Comparison of ENCODE assay signal across 14 cellular contexts in the genomic region with DNA sequence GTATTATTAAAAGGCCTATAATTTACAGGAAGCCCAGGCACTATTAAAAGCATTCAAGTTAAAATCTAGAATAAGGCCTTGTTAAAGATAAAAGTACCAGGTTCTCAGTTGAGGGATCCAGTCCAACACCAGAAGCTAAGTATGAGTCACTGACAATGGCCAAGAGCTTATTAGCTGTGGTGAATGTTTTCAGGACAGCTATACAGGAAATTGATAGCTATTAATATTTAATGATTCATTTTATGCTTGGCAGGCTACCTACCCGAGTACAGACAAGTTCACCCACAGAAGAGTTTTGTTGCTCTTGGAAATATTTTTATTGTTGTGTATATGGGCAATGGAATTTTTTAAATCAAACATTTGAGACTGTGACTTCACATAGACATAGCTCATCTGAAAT.
DNase-seq lines count a peak whose midpoint lies in the region; ATAC-seq and TF ChIP-seq lines count a peak whose summit lies in the region.
"Had no signal": no experiment of that assay in that cellular context is flagged by ENCODE, and none has a peak within 500 bp of the region (broad histone marks: within the 10 kb centered on the region; RNA-seq: fewer than 3 reads in every experiment).

No MANE protein-coding gene starts in this region.

- H3K27me3 ChIP-seq in testis = no peaks in the 10 kb centered on the region
- no peaks in the 10 kb centered on the region for H3K27me3 ChIP-seq in spleen (replicated peaks in 1 of 7)
- H3K27me3 ChIP-seq: BE2C had no signal

- intact Hi-C loops in testis (cut with DNase I; ENCODE audit: low total_unique reads) = no loop called here
- intact Hi-C loops in spleen (cut with DNase I; ENCODE audit: low total_unique reads) = no loop called here

- 63 to 68% methylated on average over 1 of the region's 1 CpG for WGBS in testis, 2 donors
- 39 to 83% (median 62%) methylated on average over 1 of the region's 1 CpG for WGBS in spleen, 5 donors

- H3K9me3 ChIP-seq in SK-N-MC (ENCODE audit: low read depth, low read length) = no peaks in the 10 kb centered on the region
- no peaks in the 10 kb centered on the region for H3K9me3 ChIP-seq in testis
- peaks cover 0 to 4% (median 0%) of the 10 kb centered on the region in 8 donors for H3K9me3 ChIP-seq in spleen
- H3K9me3 ChIP-seq: BE2C had no signal

- TF ChIP-seq CTCF in testis (IDR thresholded peaks at IDR 0.05) (no peak), spleen (IDR thresholded peaks at IDR 0.05 in 8 of 11, conservative IDR thresholded peaks at IDR 0.05 in 3 of 11) (no peak)

- TF ChIP-seq POLR2A in testis (IDR thresholded peaks at IDR 0.05) (no peak), spleen (IDR thresholded peaks at IDR 0.05) (no peak)

- no peaks in the 10 kb centered on the region for H3K36me3 ChIP-seq in SK-N-MC (ENCODE audit: insufficient read depth, low read length)
- H3K36me3 ChIP-seq in testis (ENCODE audit: low read depth, missing control alignments) = no peaks in the 10 kb centered on the region
- H3K36me3 ChIP-seq in spleen = no peaks in the 10 kb centered on the region
- H3K36me3 ChIP-seq: BE2C had no signal

- no peak overlapping the region for H3K9ac ChIP-seq in SK-N-MC (ENCODE audit: insufficient read length)

- H3K4me3 ChIP-seq in SK-N-MC (peak overlapping the region; percentile 20; the same call in 1 of the 2 replicates), testis (no peak overlapping the region), spleen (no peak overlapping the region)

- peak; percentile 82 for ATAC-seq in GM18511 (IDR thresholded peaks at IDR 0.05; ENCODE audit: unreplicated experiment)
- peak; percentile 64 for ATAC-seq in HG03196 (IDR thresholded peaks at IDR 0.05; ENCODE audit: unreplicated experiment)

- DNase-seq in SK-N-MC (ENCODE audit: low read depth, low spot score) (peak; percentile 37), hepatic stellate cell (ENCODE audit: low spot score) (peak; percentile 9), testis (no peak), NCI-H2081 (lab: John Stamatoyannopoulos, UW) (no peak), spleen (no peak)
- DNase-seq in stimulated activated naive CD4-positive, alpha-beta T cell (lab: John Stamatoyannopoulos, UW) = no peak
- DNase-seq: DND-41; MM.1S; NCI-H345; posterior cingulate gyrus; stimulated activated naive CD4-positive, alpha-beta T cell treated with Interleukin-2 at 50 U/mL for 16 hours had no signal

- H3K4me1 ChIP-seq in testis = no peaks in the 10 kb centered on the region
- H3K4me1 ChIP-seq in spleen = no peaks in the 10 kb centered on the region

- no peak overlapping the region for H3K27ac ChIP-seq in SK-N-MC
- H3K27ac ChIP-seq in testis = no peak overlapping the region
- no peak overlapping the region for H3K27ac ChIP-seq in spleen

Comparison
In these comparisons a context has a peak if more than half of its experiments do, and no peak if none do; other contexts are left out.
1. DNase-seq: peak in SK-N-MC (single experiment) and hepatic stellate cell (single experiment); none in testis (single experiment), stimulated activated naive CD4-positive, alpha-beta T cell (0 of 6), NCI-H2081 (0 of 2) and spleen (single experiment).